Comparison of ENCODE assay signal across 10 cellular contexts in genomic region chr11:61963016-61963281, GRCh38. TPM values are rescaled to one million over a fixed set of nuclear protein-coding genes. Genes with fewer than 3 reads are reported as not detected.
A peak's percentile ranks its signal among the peaks of the same experiment; 100 is the strongest.
DNase-seq lines count a peak whose midpoint lies in the region; ATAC-seq and TF ChIP-seq lines count a peak whose summit lies in the region.
"Had no signal": no experiment of that assay in that cellular context is flagged by ENCODE, and none has a peak within 500 bp of the region (broad histone marks: within the 10 kb centered on the region; RNA-seq: fewer than 3 reads in every experiment).

No MANE protein-coding gene starts in this region.

- ATAC-seq in GM19035 (IDR thresholded peaks at IDR 0.05; ENCODE audit: unreplicated experiment) (no peak), GM18517 (IDR thresholded peaks at IDR 0.05; ENCODE audit: unreplicated experiment) (no peak), GM18498 (IDR thresholded peaks at IDR 0.05; ENCODE audit: unreplicated experiment) (no peak), GM18858 (IDR thresholded peaks at IDR 0.05; ENCODE audit: unreplicated experiment) (no peak)

- H3K4me1 ChIP-seq in ACC112 (ENCODE audit: control insufficient read depth, insufficient read depth, low read length, unreplicated experiment) (peaks cover 28% of the 10 kb centered on the region), duodenal mucosa (ENCODE audit: control insufficient read depth in 1 of 2, insufficient read depth in 2 of 2, low read length in 2 of 2) (peaks cover 50 to 56% of the 10 kb centered on the region in 2 donors), neutrophil (ENCODE audit: control insufficient read depth in 1 of 2, insufficient read depth in 1 of 2, low read depth in 1 of 2, low read length in 1 of 2) (peaks cover 77 to 79% of the 10 kb centered on the region in 2 experiments)

- peaks cover 31% of the 10 kb centered on the region for H3K36me3 ChIP-seq in ACC112 (ENCODE audit: insufficient read depth, low read length)
- peaks cover 16 to 26% of the 10 kb centered on the region in 2 donors for H3K36me3 ChIP-seq in duodenal mucosa (ENCODE audit: control insufficient read depth in 1 of 2, insufficient read depth in 2 of 2, low read length in 2 of 2)
- peaks cover 89% of the 10 kb centered on the region for H3K36me3 ChIP-seq in neutrophil

- H3K27ac ChIP-seq in ACC112 (ENCODE audit: low read depth, low read length) = peak overlapping the region; percentile 100
- peak overlapping the region; percentile 7 for H3K27ac ChIP-seq in duodenal mucosa (ENCODE audit: low read depth, low read length)
- H3K27ac ChIP-seq in neutrophil = peak overlapping the region; percentile 95

- H3K4me3 ChIP-seq in ACC112 (ENCODE audit: low read depth, low read length) (no peak overlapping the region), duodenal mucosa (ENCODE audit: low read depth in 1 of 2, low read length in 2 of 2) (no peak overlapping the region), neutrophil (ENCODE audit: low read depth in 1 of 2, low read length in 1 of 2) (peak overlapping the region; percentile 90 to 99)

- H3K27me3 ChIP-seq in ACC112 (ENCODE audit: insufficient read depth, low read length) (no peaks in the 10 kb centered on the region), duodenal mucosa (ENCODE audit: control insufficient read depth in 1 of 2, insufficient read depth in 2 of 2, low read length in 2 of 2) (no peaks in the 10 kb centered on the region), neutrophil (no peaks in the 10 kb centered on the region)

- H3K79me2 ChIP-seq in ACC112 (ENCODE audit: control insufficient read depth, insufficient read depth, low read length, unreplicated experiment) = peaks cover 36% of the 10 kb centered on the region

- H3K9ac ChIP-seq in duodenal mucosa (ENCODE audit: low read depth in 1 of 2, low read length in 2 of 2) = no peak overlapping the region

- peak; percentile 72 for DNase-seq in HT-29 (ENCODE audit: low spot score)
- DNase-seq: activated gamma-delta T cell treated with Interleukin-2 at 50 U/mL for 16 hours; stimulated activated CD4-positive, alpha-beta T cell treated with anti-CD3 and anti-CD28 coated beads, Interleukin-1b, Interleukin-23, amount 100 ng/mL, for 48 hours had no signal

- no peak for TF ChIP-seq CTCF in neutrophil (IDR thresholded peaks at IDR 0.05)

- H3K9me3 ChIP-seq in duodenal mucosa (ENCODE audit: control insufficient read depth in 1 of 2, low read length in 2 of 2) (no peaks in the 10 kb centered on the region), neutrophil (peaks cover 6% of the 10 kb centered on the region)

- H2AFZ ChIP-seq in ACC112 (ENCODE audit: low read length, unreplicated experiment) = no peak overlapping the region

RNA-seq across cellular contexts. Expression of gene FTH1, which starts 4.5 kb away (rescaled TPM):
- total RNA-seq in HT-29 (2014; rRNA removed; shearing (Covaris generic)) = 1,803 and 2,077 TPM in 2 replicates

RNA-seq across cellular contexts. Expression of gene BEST1, which starts 12.8 kb away (rescaled TPM):
- 0.46 TPM in 1 of 2 replicates, not detected in the other for total RNA-seq in HT-29 (2014; rRNA removed; shearing (Covaris generic))

RNA-seq across cellular contexts. Expression of gene RAB3IL1, which starts 45.6 kb away (rescaled TPM):
- 1.6 TPM in 1 of 2 replicates, not detected in the other for total RNA-seq in HT-29 (2014; rRNA removed; shearing (Covaris generic))

Comparison
In these comparisons a context has a peak if more than half of its experiments do, and no peak if none do; other contexts are left out.
1. H3K27ac ChIP-seq: peak in every context shown above with its lines; median percentile 100 in ACC112; 95 in neutrophil; 7 in duodenal mucosa.
2. H3K4me3 ChIP-seq: peak in neutrophil (2 of 2); none in ACC112 (single experiment) and duodenal mucosa (0 of 2).